ENCODE assay signal across 1 cellular context in genomic region chr6:5302220-5302946, GRCh38.
TF ChIP-seq lines count a peak whose summit lies in the region.

No MANE protein-coding gene starts in this region.

TF ChIP-seq in K562, 482 proteins besides CTCF, POLR2A, EP300 and RAD21 (continued from another document and continues in another):
- no peak for TF ChIP-seq CEBPZ (IDR thresholded peaks at IDR 0.05; ENCODE audit: borderline replicate concordance, low read depth, low read length)
- TF ChIP-seq BRF1 (IDR thresholded peaks at IDR 0.05; ENCODE audit: borderline replicate concordance, extremely low read depth, insufficient read length) = no peak
- TF ChIP-seq U2AF2 (optimal IDR thresholded peaks at IDR 0.05; ENCODE audit: low read depth, low read length) = no peak
- TF ChIP-seq E2F5 (CRISPR knock-in tag; IDR thresholded peaks at IDR 0.05) = no peak
- TF ChIP-seq ZNF280B (CRISPR knock-in tag; IDR thresholded peaks at IDR 0.05) = no peak
- TF ChIP-seq MLLT1 (IDR thresholded peaks at IDR 0.05) = no peak
- TF ChIP-seq ARID4B (CRISPR knock-in tag; IDR thresholded peaks at IDR 0.05) = no peak
- TF ChIP-seq, protein P1, sequence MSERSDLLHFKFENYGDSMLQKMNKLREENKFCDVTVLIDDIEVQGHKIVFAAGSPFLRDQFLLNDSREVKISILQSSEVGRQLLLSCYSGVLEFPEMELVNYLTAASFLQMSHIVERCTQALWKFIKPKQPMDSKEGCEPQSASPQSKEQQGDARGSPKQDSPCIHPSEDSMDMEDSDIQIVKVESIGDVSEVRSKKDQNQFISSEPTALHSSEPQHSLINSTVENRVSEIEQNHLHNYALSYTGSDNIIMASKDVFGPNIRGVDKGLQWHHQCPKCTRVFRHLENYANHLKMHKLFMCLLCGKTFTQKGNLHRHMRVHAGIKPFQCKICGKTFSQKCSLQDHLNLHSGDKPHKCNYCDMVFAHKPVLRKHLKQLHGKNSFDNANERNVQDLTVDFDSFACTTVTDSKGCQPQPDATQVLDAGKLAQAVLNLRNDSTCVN (CRISPR knock-in tag; IDR thresholded peaks at IDR 0.05) = no peak
- no peak for TF ChIP-seq HOMEZ (CRISPR knock-in tag; IDR thresholded peaks at IDR 0.05)
- TF ChIP-seq, protein P2, sequence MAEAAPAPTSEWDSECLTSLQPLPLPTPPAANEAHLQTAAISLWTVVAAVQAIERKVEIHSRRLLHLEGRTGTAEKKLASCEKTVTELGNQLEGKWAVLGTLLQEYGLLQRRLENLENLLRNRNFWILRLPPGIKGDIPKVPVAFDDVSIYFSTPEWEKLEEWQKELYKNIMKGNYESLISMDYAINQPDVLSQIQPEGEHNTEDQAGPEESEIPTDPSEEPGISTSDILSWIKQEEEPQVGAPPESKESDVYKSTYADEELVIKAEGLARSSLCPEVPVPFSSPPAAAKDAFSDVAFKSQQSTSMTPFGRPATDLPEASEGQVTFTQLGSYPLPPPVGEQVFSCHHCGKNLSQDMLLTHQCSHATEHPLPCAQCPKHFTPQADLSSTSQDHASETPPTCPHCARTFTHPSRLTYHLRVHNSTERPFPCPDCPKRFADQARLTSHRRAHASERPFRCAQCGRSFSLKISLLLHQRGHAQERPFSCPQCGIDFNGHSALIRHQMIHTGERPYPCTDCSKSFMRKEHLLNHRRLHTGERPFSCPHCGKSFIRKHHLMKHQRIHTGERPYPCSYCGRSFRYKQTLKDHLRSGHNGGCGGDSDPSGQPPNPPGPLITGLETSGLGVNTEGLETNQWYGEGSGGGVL (CRISPR knock-in tag; IDR thresholded peaks at IDR 0.05) = no peak
- TF ChIP-seq ESRRB (CRISPR knock-in tag; IDR thresholded peaks at IDR 0.05; ENCODE audit: borderline replicate concordance) = no peak
- no peak for TF ChIP-seq MYNN (IDR thresholded peaks at IDR 0.05)
- no peak for TF ChIP-seq MYNN (CRISPR knock-in tag; IDR thresholded peaks at IDR 0.05)
- TF ChIP-seq YBX1 (IDR thresholded peaks at IDR 0.05) = no peak
- no peak; the same call in 1 of the 2 replicates for TF ChIP-seq MTA3 (IDR thresholded peaks at IDR 0.05; ENCODE audit: borderline replicate concordance)
- TF ChIP-seq MCM7 (IDR thresholded peaks at IDR 0.05) = no peak
- no peak for TF ChIP-seq ZNF324 (CRISPR knock-in tag; IDR thresholded peaks at IDR 0.05)
- TF ChIP-seq HNRNPH1 (optimal IDR thresholded peaks at IDR 0.05; ENCODE audit: low read depth, low read length) = no peak
- TF ChIP-seq, protein P3, sequence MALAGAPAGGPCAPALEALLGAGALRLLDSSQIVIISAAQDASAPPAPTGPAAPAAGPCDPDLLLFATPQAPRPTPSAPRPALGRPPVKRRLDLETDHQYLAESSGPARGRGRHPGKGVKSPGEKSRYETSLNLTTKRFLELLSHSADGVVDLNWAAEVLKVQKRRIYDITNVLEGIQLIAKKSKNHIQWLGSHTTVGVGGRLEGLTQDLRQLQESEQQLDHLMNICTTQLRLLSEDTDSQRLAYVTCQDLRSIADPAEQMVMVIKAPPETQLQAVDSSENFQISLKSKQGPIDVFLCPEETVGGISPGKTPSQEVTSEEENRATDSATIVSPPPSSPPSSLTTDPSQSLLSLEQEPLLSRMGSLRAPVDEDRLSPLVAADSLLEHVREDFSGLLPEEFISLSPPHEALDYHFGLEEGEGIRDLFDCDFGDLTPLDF (CRISPR knock-in tag; IDR thresholded peaks at IDR 0.05) = no peak
- TF ChIP-seq GTF2E2 (tag; IDR thresholded peaks at IDR 0.05) = no peak
- TF ChIP-seq POLR3A (IDR thresholded peaks at IDR 0.05; ENCODE audit: borderline replicate concordance, extremely low read depth, insufficient read depth, insufficient read length) = no peak
- no peak for TF ChIP-seq TAF7 (tag; IDR thresholded peaks at IDR 0.05)
- TF ChIP-seq ZNF644 (tag; IDR thresholded peaks at IDR 0.05; ENCODE audit: low read depth) = no peak; the same call in none of the 2 replicates
- no peak for TF ChIP-seq RHOXF2B (CRISPR knock-in tag; conservative IDR thresholded peaks at IDR 0.05)
- TF ChIP-seq UBTF (IDR thresholded peaks at IDR 0.05; ENCODE audit: borderline replicate concordance in 1 of 2, low read depth in 2 of 2, low read length in 2 of 2) = no peak
- TF ChIP-seq, protein P4, sequence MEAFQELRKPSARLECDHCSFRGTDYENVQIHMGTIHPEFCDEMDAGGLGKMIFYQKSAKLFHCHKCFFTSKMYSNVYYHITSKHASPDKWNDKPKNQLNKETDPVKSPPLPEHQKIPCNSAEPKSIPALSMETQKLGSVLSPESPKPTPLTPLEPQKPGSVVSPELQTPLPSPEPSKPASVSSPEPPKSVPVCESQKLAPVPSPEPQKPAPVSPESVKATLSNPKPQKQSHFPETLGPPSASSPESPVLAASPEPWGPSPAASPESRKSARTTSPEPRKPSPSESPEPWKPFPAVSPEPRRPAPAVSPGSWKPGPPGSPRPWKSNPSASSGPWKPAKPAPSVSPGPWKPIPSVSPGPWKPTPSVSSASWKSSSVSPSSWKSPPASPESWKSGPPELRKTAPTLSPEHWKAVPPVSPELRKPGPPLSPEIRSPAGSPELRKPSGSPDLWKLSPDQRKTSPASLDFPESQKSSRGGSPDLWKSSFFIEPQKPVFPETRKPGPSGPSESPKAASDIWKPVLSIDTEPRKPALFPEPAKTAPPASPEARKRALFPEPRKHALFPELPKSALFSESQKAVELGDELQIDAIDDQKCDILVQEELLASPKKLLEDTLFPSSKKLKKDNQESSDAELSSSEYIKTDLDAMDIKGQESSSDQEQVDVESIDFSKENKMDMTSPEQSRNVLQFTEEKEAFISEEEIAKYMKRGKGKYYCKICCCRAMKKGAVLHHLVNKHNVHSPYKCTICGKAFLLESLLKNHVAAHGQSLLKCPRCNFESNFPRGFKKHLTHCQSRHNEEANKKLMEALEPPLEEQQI (IDR thresholded peaks at IDR 0.05) = no peak
- 0 out of 2 replicates have a peak, but pooled peaks have one; percentile 46 for TF ChIP-seq MAFG (tag; conservative IDR thresholded peaks at IDR 0.05)
- peak; percentile 37; the same call in 1 of the 2 replicates for TF ChIP-seq BACH1 (tag; IDR thresholded peaks at IDR 0.05)
- no peak for TF ChIP-seq CGGBP1 (CRISPR knock-in tag; IDR thresholded peaks at IDR 0.05)
- TF ChIP-seq PHF8 (IDR thresholded peaks at IDR 0.05; ENCODE audit: borderline replicate concordance, low read length) = no peak
- no peak for TF ChIP-seq SREBF2 (CRISPR knock-in tag; IDR thresholded peaks at IDR 0.05)
